In the genomic region with DNA sequence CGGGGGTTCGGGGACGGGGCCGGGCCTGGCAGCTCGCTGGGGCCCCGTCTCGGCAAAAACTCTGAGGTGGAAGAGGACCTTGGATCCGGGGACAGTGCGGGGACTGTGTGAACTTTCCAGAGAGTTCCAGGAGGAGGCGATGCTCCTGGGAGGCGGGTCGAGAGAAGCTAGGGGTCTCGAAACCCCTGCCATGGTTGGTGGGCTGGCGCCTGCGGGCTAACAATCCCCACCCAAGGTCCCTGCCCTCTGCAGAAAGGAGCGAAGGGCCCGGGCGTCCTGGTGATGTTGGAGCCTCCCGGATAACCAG, we compare ENCODE assay signal across 8 cellular contexts. TPM values are rescaled to one million over a fixed set of nuclear protein-coding genes. Genes with fewer than 3 reads are reported as not detected.
DNase-seq lines count a peak whose midpoint lies in the region; ATAC-seq, FAIRE-seq and TF ChIP-seq lines count a peak whose summit lies in the region.
"Had no signal": no experiment of that assay in that cellular context is flagged by ENCODE, and none has a peak within 500 bp of the region (broad histone marks: within the 10 kb centered on the region; RNA-seq: fewer than 3 reads in every experiment).

No MANE protein-coding gene starts in this region.

- no peak overlapping the region for H2BK5ac ChIP-seq in H9 (ENCODE audit: insufficient read length, low read length)

- peaks cover 5 to 11% (median 8%) of the 10 kb centered on the region in 3 experiments; a peak in 6 of 7 replicates for H3K36me3 Mint-ChIP-seq in H9 (ENCODE audit: insufficient read depth in 1 of 3, low read depth in 3 of 3)

- no peak overlapping the region for H2AFZ ChIP-seq in H9 (ENCODE audit: low read length)

- H3K4ac ChIP-seq in H9 (ENCODE audit: low read depth, low read length), result no peak overlapping the region

- H3K27me3 ChIP-seq in H9 (ENCODE audit: insufficient read depth, low read length) (no peaks in the 10 kb centered on the region; the same call in 1 of the 2 replicates), ascending aorta (no peaks in the 10 kb centered on the region)

- no peak overlapping the region for H4K8ac ChIP-seq in H9 (replicated peaks; ENCODE audit: insufficient read length, low read depth, low read length)

- peaks cover 18 to 20% of the 10 kb centered on the region in 2 experiments for H3K4me1 Mint-ChIP-seq in H9
- H3K4me1 Mint-ChIP-seq in stimulated activated naive CD8-positive, alpha-beta T cell treated with anti-CD3 and anti-CD28 coated beads, Interleukin-15, amount 100 ng/mL, for 72 hours, result peaks cover 58% of the 10 kb centered on the region

- no peak overlapping the region for H3K14ac ChIP-seq in H9 (ENCODE audit: insufficient read depth, low read length)

- H3K9ac ChIP-seq in H9 (ENCODE audit: extremely low read depth, insufficient read length, low read length), result no peak overlapping the region

- ATAC-seq in stimulated activated naive CD8-positive, alpha-beta T cell treated with anti-CD3 and anti-CD28 coated beads, Interleukin-15, amount 100 ng/mL, for 72 hours, result no peak
- no peak for ATAC-seq in GM18907 (IDR thresholded peaks at IDR 0.05; ENCODE audit: unreplicated experiment)

- H3K79me2 ChIP-seq in H9 (ENCODE audit: insufficient read depth, low read length), result no peaks in the 10 kb centered on the region

- no peaks in the 10 kb centered on the region for H3K79me1 ChIP-seq in H9 (ENCODE audit: insufficient read depth, low read depth, low read length, poor library complexity, severe bottlenecking)

- H2AK5ac ChIP-seq in H9 (ENCODE audit: insufficient read length, low read length), result no peak overlapping the region

- peak overlapping the region; percentile 21 to 68 for H3K4me3 Mint-ChIP-seq in H9
- H3K4me3 Mint-ChIP-seq in stimulated activated naive CD8-positive, alpha-beta T cell treated with anti-CD3 and anti-CD28 coated beads, Interleukin-15, amount 100 ng/mL, for 72 hours, result peak overlapping the region; percentile 63 to 68

- H2BK12ac ChIP-seq in H9 (ENCODE audit: insufficient read length, low read depth, low read length), result no peak overlapping the region

- peaks cover 6% of the 10 kb centered on the region for H3K23me2 ChIP-seq in H9 (ENCODE audit: insufficient read length, low read depth, low read length, poor library complexity, severe bottlenecking)

- H3K4me1 ChIP-seq in H9 (ENCODE audit: insufficient read depth, low read length), result no peaks in the 10 kb centered on the region
- H3K4me1 ChIP-seq in ascending aorta, result peaks cover 7 to 12% of the 10 kb centered on the region in 2 donors

- TF ChIP-seq CTCF in H9 (conservative IDR thresholded peaks at IDR 0.05), result peak; percentile 33; the same call in 2 of the 3 replicates
- peak in 1 of 3 experiments; percentile 18 for TF ChIP-seq CTCF in ascending aorta (IDR thresholded peaks at IDR 0.05)

- H3K56ac ChIP-seq in H9 (ENCODE audit: insufficient read length, low read depth, low read length), result no peak overlapping the region

- H4K20me1 ChIP-seq in H9 (ENCODE audit: control insufficient read depth, insufficient read depth, insufficient read length), result no peaks in the 10 kb centered on the region

- H4K5ac ChIP-seq in H9 (ENCODE audit: insufficient read length, low read depth, low read length), result no peak overlapping the region

- H2BK120ac ChIP-seq in H9 (ENCODE audit: low read depth, low read length, poor library complexity, severe bottlenecking), result no peak overlapping the region

- H3K4me3 ChIP-seq in ascending aorta (peak overlapping the region; percentile 20 to 60), iPS-18c (ENCODE audit: insufficient read depth, low read depth, low read length) (peak overlapping the region; percentile 40)

- no peak for DNase-seq in H9
- peak in 1 of 2 donors; percentile 4 for DNase-seq in ascending aorta (ENCODE audit: low spot score in 2 of 2)
- no peak for DNase-seq in stimulated activated naive CD8-positive, alpha-beta T cell treated with anti-CD3 and anti-CD28 coated beads, Interleukin-15, amount 100 ng/mL, for 72 hours
- no peak for DNase-seq in CD1c-positive myeloid dendritic cell (ENCODE audit: extremely low spot score)
- DNase-seq in GM12891 (ENCODE audit: insufficient read length, low spot score), result no peak

- no peaks in the 10 kb centered on the region for H3K9me3 Mint-ChIP-seq in H9
- H3K9me3 Mint-ChIP-seq in stimulated activated naive CD8-positive, alpha-beta T cell treated with anti-CD3 and anti-CD28 coated beads, Interleukin-15, amount 100 ng/mL, for 72 hours, result no peaks in the 10 kb centered on the region

- H2BK15ac ChIP-seq in H9 (ENCODE audit: low read depth, low read length), result no peak overlapping the region

- no peak overlapping the region for H3K27ac Mint-ChIP-seq in H9
- H3K27ac Mint-ChIP-seq in stimulated activated naive CD8-positive, alpha-beta T cell treated with anti-CD3 and anti-CD28 coated beads, Interleukin-15, amount 100 ng/mL, for 72 hours, result no peak overlapping the region

- H2BK20ac ChIP-seq in H9 (ENCODE audit: low read depth, low read length, poor library complexity, severe bottlenecking), result no peak overlapping the region

- no peak overlapping the region for H3T11ph ChIP-seq in H9 (ENCODE audit: low read length)

- peaks cover 44% of the 10 kb centered on the region for H3K27me3 Mint-ChIP-seq in H9 (ENCODE audit: low read depth)
- H3K27me3 Mint-ChIP-seq in stimulated activated naive CD8-positive, alpha-beta T cell treated with anti-CD3 and anti-CD28 coated beads, Interleukin-15, amount 100 ng/mL, for 72 hours, result peaks cover 6% of the 10 kb centered on the region

- intact Hi-C loops in ascending aorta (cut with DNase I), result no loop called here

- no CpG with 5 or more reads among the region's 19 CpGs for WGBS in H9 (ENCODE audit: extremely low coverage, insufficient read length, low lambda C conversion rate)

- no peak overlapping the region for H3K23ac ChIP-seq in H9 (ENCODE audit: insufficient read length, low read depth, low read length)

- no peak for TF ChIP-seq POLR2A in GM12891 (IDR thresholded peaks at IDR 0.05; ENCODE audit: low read depth, low read length)

- FAIRE-seq in GM12891 (lab: Jason Lieb, UNC), result no peak

- peaks cover 6 to 8% of the 10 kb centered on the region in 2 donors for H3K36me3 ChIP-seq in ascending aorta

- H3K18ac ChIP-seq in H9 (ENCODE audit: insufficient read length, low read depth, low read length), result no peak overlapping the region

- H3K9me3 ChIP-seq in H9 (ENCODE audit: control insufficient read depth, low read depth, low read length) (no peaks in the 10 kb centered on the region), ascending aorta (no peaks in the 10 kb centered on the region), iPS-18c (ENCODE audit: control insufficient read depth, insufficient read depth, low read length) (no peaks in the 10 kb centered on the region)

- peak overlapping the region; percentile 94 for H3K4me2 ChIP-seq in H9 (ENCODE audit: insufficient read depth, insufficient read length, low read length)

- no peak overlapping the region for H4K91ac ChIP-seq in H9 (ENCODE audit: insufficient read length, low read depth, low read length)

- no peak overlapping the region for H3K27ac ChIP-seq in H9 (ENCODE audit: insufficient read length, low read depth, low read length)
- peak overlapping the region in 1 of 2 donors; percentile 17 for H3K27ac ChIP-seq in ascending aorta
- H3K27ac ChIP-seq: HL-60 had no signal

TF ChIP-seq in GM12891, 5 proteins besides CTCF, POLR2A, EP300 and RAD21:
- no peak for TF ChIP-seq TAF1 (IDR thresholded peaks at IDR 0.05; ENCODE audit: low read depth, low read length)
- TF ChIP-seq POU2F2 (IDR thresholded peaks at IDR 0.05; ENCODE audit: low read depth, low read length), result no peak
- no peak for TF ChIP-seq POLR2AphosphoS5 (IDR thresholded peaks at IDR 0.05; ENCODE audit: low read depth, low read length)
- no peak for TF ChIP-seq SPI1 (IDR thresholded peaks at IDR 0.05; ENCODE audit: low read depth, low read length)
- no peak for TF ChIP-seq PAX5 (IDR thresholded peaks at IDR 0.05; ENCODE audit: insufficient read depth, low read length, severe bottlenecking)

RNA-seq across cellular contexts. Expression of a gene that starts 4.7 kb away (rescaled TPM):
- total RNA-seq in H9 (2021) (55.5 and 56.3 TPM in 2 replicates), ascending aorta (65.3 TPM)
- polyA plus RNA-seq in GM12891 (2012; ENCODE audit: low read depth, missing spikeins), result 101 TPM

RNA-seq across cellular contexts. Expression of a gene that starts 27.5 kb away (rescaled TPM):
- total RNA-seq in H9 (2021), result 40.9 and 42.1 TPM in 2 replicates
- total RNA-seq in ascending aorta, result 54.7 TPM
- 18.9 TPM for polyA plus RNA-seq in GM12891 (2012; ENCODE audit: low read depth, missing spikeins)

RNA-seq across cellular contexts. Expression of a gene that starts 41.7 kb away (rescaled TPM):
- total RNA-seq in H9 (2021), result 42.2 and 44.2 TPM in 2 replicates
- 30.9 TPM for total RNA-seq in ascending aorta
- 1.3 TPM for polyA plus RNA-seq in GM12891 (2012; ENCODE audit: low read depth, missing spikeins)
